14 cellular contexts compared by ENCODE assay signal in genomic region chr3:159897331-159898075, GRCh38. TPM values are rescaled to one million over a fixed set of nuclear protein-coding genes. Genes with fewer than 3 reads are reported as not detected.
A peak's percentile ranks its signal among the peaks of the same experiment; 100 is the strongest.
DNase-seq lines count a peak whose midpoint lies in the region; ATAC-seq and TF ChIP-seq lines count a peak whose summit lies in the region.
"Had no signal": no experiment of that assay in that cellular context is flagged by ENCODE, and none has a peak within 500 bp of the region (broad histone marks: within the 10 kb centered on the region; RNA-seq: fewer than 3 reads in every experiment).

No MANE protein-coding gene starts in this region.

- POLR2A ChIA-PET in A673 (lab: Charles Lee; ENCODE audit: low non-redundant PET) = no interaction called here

- H4K20me1 ChIP-seq in KMS-11 (ENCODE audit: insufficient read depth) = no peaks in the 10 kb centered on the region

- no peak overlapping the region for H2AFZ ChIP-seq in KMS-11 (ENCODE audit: low read depth)

- H3K36me3 ChIP-seq in A673 (ENCODE audit: insufficient read depth, low read length, poor library complexity, severe bottlenecking) (no peaks in the 10 kb centered on the region), KMS-11 (ENCODE audit: insufficient read depth) (no peaks in the 10 kb centered on the region)

- no peak overlapping the region for H3K9ac ChIP-seq in KMS-11

- CTCF ChIA-PET in A673 (lab: Charles Lee) = no interaction called here

- H3K4me1 ChIP-seq in A673 (ENCODE audit: insufficient read depth, low read length, poor library complexity, severe bottlenecking) = peaks cover 18% of the 10 kb centered on the region
- peaks cover 25% of the 10 kb centered on the region for H3K4me1 ChIP-seq in KMS-11 (ENCODE audit: low read depth, poor library complexity, severe bottlenecking)

- ATAC-seq in GM21723 (IDR thresholded peaks at IDR 0.05; ENCODE audit: unreplicated experiment) (no peak), HG03571 (IDR thresholded peaks at IDR 0.05; ENCODE audit: unreplicated experiment) (no peak), HG03196 (IDR thresholded peaks at IDR 0.05; ENCODE audit: unreplicated experiment) (no peak)
- ATAC-seq: activated naive CD4-positive, alpha-beta T cell treated with anti-CD3 and anti-CD28 coated beads, Interleukin-2, amount 50 U/mL, for 72 hours; upper lobe of right lung had no signal

- no peaks in the 10 kb centered on the region for H3K9me3 ChIP-seq in A673 (ENCODE audit: low read depth, low read length, poor library complexity, severe bottlenecking)
- H3K9me3 ChIP-seq: upper lobe of right lung had no signal

- DNase-seq in A673 (ENCODE audit: low spot score) = peak; percentile 23
- peak; percentile 32 for DNase-seq in left kidney (ENCODE audit: low read depth, low spot score)
- no peak for DNase-seq in CD1c-positive myeloid dendritic cell (ENCODE audit: extremely low spot score)
- DNase-seq: effector CD4-positive, alpha-beta T cell; hippocampal formation; Karpas-422; upper lobe of right lung had no signal

- intact Hi-C loops in A673 (cut with micrococcal nuclease; ENCODE audit: unreplicated experiment) = no loop called here

- no peaks in the 10 kb centered on the region for H3K79me2 ChIP-seq in KMS-11 (ENCODE audit: insufficient read depth, low read depth)

- H3K4me3 ChIP-seq in A673 (ENCODE audit: low read depth, low read length, poor library complexity, severe bottlenecking) = no peak overlapping the region
- no peak overlapping the region for H3K4me3 ChIP-seq in KMS-11 (IDR thresholded peaks at IDR 0.05; ENCODE audit: insufficient read depth, low read depth, low read length)
- H3K4me3 ChIP-seq: skin epidermis, upper lobe of right lung had no signal

- H3K27ac ChIP-seq in A673 (ENCODE audit: low read depth, low read length, poor library complexity, severe bottlenecking) (no peak overlapping the region), KMS-11 (no peak overlapping the region), cingulate gyrus (ENCODE audit: low read depth, low read length) (peak overlapping the region; percentile 63)
- H3K27ac ChIP-seq: skin epidermis, upper lobe of right lung had no signal

- no peaks in the 10 kb centered on the region for H3K27me3 ChIP-seq in A673 (replicated peaks; ENCODE audit: insufficient read depth, low read depth, low read length, poor library complexity)
- no peaks in the 10 kb centered on the region for H3K27me3 ChIP-seq in KMS-11 (ENCODE audit: insufficient read depth, low read depth)
- H3K27me3 ChIP-seq: upper lobe of right lung had no signal

- peak overlapping the region; percentile 13; the same call in 1 of the 2 replicates for H3K4me2 ChIP-seq in KMS-11

- TF ChIP-seq CTCF in A673 (conservative IDR thresholded peaks at IDR 0.05; ENCODE audit: low read depth, low read length) (no peak), KMS-11 (conservative IDR thresholded peaks at IDR 0.05; ENCODE audit: low read depth, low read length) (no peak)

- no TSS peak for BruUV-seq in A673 (replicated peaks; lab: Mats Ljungman, UMichigan)

RNA-seq across cellular contexts. Expression of gene SCHIP1, which starts 57.8 kb away (rescaled TPM):
- total RNA-seq in A673 (2021) = 0.11 and 0.35 TPM in 2 replicates
- total RNA-seq: activated naive CD4-positive, alpha-beta T cell treated with anti-CD3 and anti-CD28 coated beads, Interleukin-2, amount 50 U/mL, for 72 hours had no signal
